ENCODE assay signal across 35 cellular contexts in genomic region chr22:39301926-39302325, GRCh38. TPM values are rescaled to one million over a fixed set of nuclear protein-coding genes. Genes with fewer than 3 reads are reported as not detected.
DNase-seq lines count a peak whose midpoint lies in the region; ATAC-seq, FAIRE-seq and TF ChIP-seq lines count a peak whose summit lies in the region.
"Had no signal": no experiment of that assay in that cellular context is flagged by ENCODE, and none has a peak within 500 bp of the region (broad histone marks: within the 10 kb centered on the region; RNA-seq: fewer than 3 reads in every experiment).

No MANE protein-coding gene starts in this region.

- H3K27me3 ChIP-seq in HepG2 (ENCODE audit: control insufficient read depth in 1 of 2, insufficient read depth in 2 of 2, low read length in 2 of 2) (no peaks in the 10 kb centered on the region; a peak in 2 of 5 replicates), right lobe of liver (no peaks in the 10 kb centered on the region), bronchial epithelial cell (ENCODE audit: control insufficient read depth, insufficient read depth, low read length) (no peaks in the 10 kb centered on the region)
- H3K27me3 ChIP-seq: breast epithelium, hepatocyte, stomach, vagina had no signal

- TF ChIP-seq CTCF in HepG2 (CRISPR knock-in tag; IDR thresholded peaks at IDR 0.05) (no peak), right lobe of liver (IDR thresholded peaks at IDR 0.05) (no peak), bronchial epithelial cell (IDR thresholded peaks at IDR 0.05; ENCODE audit: insufficient read depth, low read length, severe bottlenecking) (no peak), nephron progenitor cell (IDR thresholded peaks at IDR 0.05) (no peak), GM13977 (IDR thresholded peaks at IDR 0.05; ENCODE audit: extremely low read depth, insufficient read depth, missing control alignments) (no peak)

- TF ChIP-seq POLR2A in HepG2 (IDR thresholded peaks at IDR 0.05; ENCODE audit: insufficient read depth in 1 of 2, low read depth in 2 of 2, low read length in 2 of 2): no peak
- no peak for TF ChIP-seq POLR2A in right lobe of liver (IDR thresholded peaks at IDR 0.05)

- H3K36me3 Mint-ChIP-seq in nephron progenitor cell (ENCODE audit: low read depth): peaks cover 6% of the 10 kb centered on the region
- H3K36me3 Mint-ChIP-seq: activated CD8-positive, alpha-beta memory T cell treated with anti-CD3 and anti-CD28 coated beads, Interleukin-2, amount 10 ng/mL, durations not matched to agents 7 days and 5 days; naive thymus-derived CD4-positive, alpha-beta T cell had no signal

- no peak overlapping the region for H2AFZ ChIP-seq in HepG2 (ENCODE audit: low read length)
- H2AFZ ChIP-seq: GM23338, hepatocyte had no signal

- peaks cover 17% of the 10 kb centered on the region for H3K27me3 Mint-ChIP-seq in nephron progenitor cell (ENCODE audit: low read depth, poor library complexity)

- H3K4me2 ChIP-seq in HepG2 (ENCODE audit: low read depth, low read length): no peak overlapping the region
- H3K4me2 ChIP-seq: GM23338, hepatocyte had no signal

- CTCF ChIA-PET in HepG2 (lab: Yijun Ruan, JAX; ENCODE audit: low intra/inter-chr PET ratio, low total read pairs): interaction anchor here (0.8 kb wide), 1 partner anchor 166 kb away, joined by 3 read pairs; no protein-coding TSS in a partner anchor

- H4K20me1 ChIP-seq in HepG2 (ENCODE audit: insufficient read depth, low read length): no peaks in the 10 kb centered on the region

- FAIRE-seq in HepG2 (lab: Jason Lieb, UNC) (no peak), bronchial epithelial cell (lab: Jason Lieb, UNC) (peak; percentile 75)
- FAIRE-seq: TTC549 had no signal

- no peaks in the 10 kb centered on the region for H3K9me3 ChIP-seq in HepG2 (ENCODE audit: low read length)
- no peaks in the 10 kb centered on the region for H3K9me3 ChIP-seq in right lobe of liver
- H3K9me3 ChIP-seq: breast epithelium, lower lobe of right lung, prostate gland, stomach, vagina had no signal

- H3K9me3 Mint-ChIP-seq in nephron progenitor cell: peaks cover 7% of the 10 kb centered on the region
- H3K9me3 Mint-ChIP-seq: activated naive CD8-positive, alpha-beta T cell treated with anti-CD3 and anti-CD28 coated beads for 36 hours; activated T-cell treated with anti-CD3 and anti-CD28 coated beads, Interleukin-2, amount 50 U/mL, for 4 hours; naive thymus-derived CD4-positive, alpha-beta T cell had no signal

- DNase-seq in HepG2 (ENCODE audit: low spot score): no peak
- no peak for DNase-seq in right lobe of liver
- DNase-seq in NAMALWA (ENCODE audit: low spot score): peak; percentile 69
- no peak for DNase-seq in bronchial epithelial cell (ENCODE audit: low read depth)
- no peak for DNase-seq in nephron progenitor cell
- DNase-seq in GM13977 (ENCODE audit: low spot score): no peak
- no peak for DNase-seq in GOT3 (lab: John Stamatoyannopoulos, UW)
- DNase-seq: activated CD4-positive, alpha-beta T cell treated with anti-CD3 and anti-CD28 coated beads, Interleukin-2, amount 50 U/mL, for 4 hours; activated CD8-positive, alpha-beta memory T cell treated with anti-CD3 and anti-CD28 coated beads, Interleukin-2, amount 10 ng/mL, durations not matched to agents 7 days and 5 days; activated gamma-delta T cell; activated naive CD8-positive, alpha-beta T cell treated with anti-CD3 and anti-CD28 coated beads for 36 hours; activated T-cell treated with anti-CD3 and anti-CD28 coated beads, Interleukin-2, amount 50 U/mL, for 4 hours; anterior cingulate cortex; DMS79 treated with DMSO at 0.1 percent for 48 hours; GF-D8; Kasumi-1; lower lobe of right lung; midbrain; naive thymus-derived CD4-positive, alpha-beta T cell; NCI-H1092; NCI-H1694 treated with DMSO at 0.1 percent for 48 hours; NCI-H2227 treated with DMSO at 0.1 percent for 48 hours; NCI-H69; nucleus accumbens; stimulated activated CD4-positive, alpha-beta T cell treated with anti-CD3 and anti-CD28 coated beads, Interleukin-2, amount 100 ng/mL, for 48 hours; stomach had no signal

- in situ Hi-C loops in HepG2 (cut with HindIII; ENCODE audit: extremely low pct_ligation_motif_present, low pct_unique_long_range_greater_than_20kb) (no loop called here), GM13977 (cut with MboI; ENCODE audit: low pct_unique_long_range_greater_than_20kb, low sequenced_read_pairs, unreplicated experiment) (loop anchor here (25.0 kb wide), 1 partner anchor 290 kb away; the partner anchor contains the start of genes APOBEC3C and APOBEC3D)

- H3K27ac ChIP-seq in HepG2 (ENCODE audit: extremely low read length, insufficient read depth, low read length) (no peak overlapping the region), right lobe of liver (no peak overlapping the region)
- H3K27ac ChIP-seq: hepatocyte, lower lobe of right lung, prostate gland, SK-N-MC, stomach, vagina had no signal

- POLR2A ChIA-PET in HepG2 (lab: Yijun Ruan, JAX): interaction anchor here (1.2 to 4.1 kb wide), 3 partner anchors 10 to 16 kb away, joined by 3 to 55 read pairs (median 14); partner anchors contain the start of gene RPL3

- H3K4me3 Mint-ChIP-seq in nephron progenitor cell: no peak overlapping the region
- H3K4me3 Mint-ChIP-seq: activated CD8-positive, alpha-beta memory T cell treated with anti-CD3 and anti-CD28 coated beads, Interleukin-2, amount 10 ng/mL, durations not matched to agents 7 days and 5 days; activated naive CD8-positive, alpha-beta T cell treated with anti-CD3 and anti-CD28 coated beads for 36 hours; activated T-cell treated with anti-CD3 and anti-CD28 coated beads, Interleukin-2, amount 50 U/mL, for 4 hours; GM23338; naive thymus-derived CD4-positive, alpha-beta T cell had no signal

- H3K27ac Mint-ChIP-seq in nephron progenitor cell: no peak overlapping the region
- H3K27ac Mint-ChIP-seq: activated CD8-positive, alpha-beta memory T cell treated with anti-CD3 and anti-CD28 coated beads, Interleukin-2, amount 10 ng/mL, durations not matched to agents 7 days and 5 days; activated naive CD8-positive, alpha-beta T cell treated with anti-CD3 and anti-CD28 coated beads for 36 hours; GM23338 had no signal

- intact Hi-C loops in HepG2 (cut with micrococcal nuclease; ENCODE audit: unreplicated experiment): loop anchor here (5.0 kb wide), 1 partner anchor 35 kb away; no protein-coding TSS in a partner anchor
- intact Hi-C loops in right lobe of liver (cut with DNase I): no loop called here

- 28% methylated on average over 6 of the region's 7 CpGs for WGBS in HepG2 (ENCODE audit: low lambda C conversion rate)
- WGBS in right lobe of liver (ENCODE audit: insufficient coverage, low coverage, low lambda C conversion rate, missing lambda C conversion rate): 64% methylated on average over 4 of the region's 7 CpGs

- H3K4me1 ChIP-seq in HepG2 (ENCODE audit: insufficient read depth, low read length) (peaks cover 88% of the 10 kb centered on the region), right lobe of liver (peaks cover 0 to 65% (median 28%) of the 10 kb centered on the region in 4 donors)
- H3K4me1 ChIP-seq: prostate gland had no signal

- ATAC-seq in HepG2 (no peak), right lobe of liver (no peak)
- ATAC-seq: activated CD8-positive, alpha-beta memory T cell treated with anti-CD3 and anti-CD28 coated beads, Interleukin-2, amount 10 ng/mL, durations not matched to agents 7 days and 5 days; activated T-cell treated with anti-CD3 and anti-CD28 coated beads, Interleukin-2, amount 50 U/mL, for 4 hours; GM23338; lower lobe of right lung; naive thymus-derived CD4-positive, alpha-beta T cell; sciatic nerve had no signal

- no peak for TF ChIP-seq RAD21 in HepG2 (CRISPR knock-in tag; IDR thresholded peaks at IDR 0.05)

- H3K4me3 ChIP-seq in HepG2 (replicated peaks in 1 of 3; ENCODE audit: insufficient read depth in 1 of 3, low read depth in 2 of 3, low read length in 3 of 3) (no peak overlapping the region), right lobe of liver (no peak overlapping the region), bronchial epithelial cell (ENCODE audit: low read depth, low read length) (no peak overlapping the region)
- H3K4me3 ChIP-seq: breast epithelium, GM23338, hepatocyte, lower lobe of right lung, prostate gland, SK-N-MC, stomach, vagina had no signal

- no peaks in the 10 kb centered on the region for H3K79me2 ChIP-seq in HepG2 (ENCODE audit: insufficient read depth, low read length)
- H3K79me2 ChIP-seq: hepatocyte had no signal

- TF ChIP-seq EP300 in HepG2 (IDR thresholded peaks at IDR 0.05; ENCODE audit: low read depth in 2 of 2, low read length in 2 of 2): no peak
- no peak for TF ChIP-seq EP300 in HepG2 (CRISPR knock-in tag; IDR thresholded peaks at IDR 0.05; ENCODE audit: borderline replicate concordance)

- peaks cover 44% of the 10 kb centered on the region for H3K4me1 Mint-ChIP-seq in nephron progenitor cell

- H3K9ac ChIP-seq in HepG2 (ENCODE audit: insufficient read depth, low read depth, low read length): no peak overlapping the region

- H3K36me3 ChIP-seq in HepG2 (replicated peaks in 1 of 2; ENCODE audit: control insufficient read depth in 1 of 2, insufficient read depth in 2 of 2, low read length in 2 of 2) (no peaks in the 10 kb centered on the region), right lobe of liver (no peaks in the 10 kb centered on the region), bronchial epithelial cell (ENCODE audit: control insufficient read depth, insufficient read depth, low read length) (no peaks in the 10 kb centered on the region)
- H3K36me3 ChIP-seq: breast epithelium, lower lobe of right lung, prostate gland, stomach, vagina had no signal

- no TSS peak for BruUV-seq in HepG2 (replicated peaks; lab: Mats Ljungman, UMichigan)

RNA-seq across cellular contexts. Expression of gene RPL3, which starts 17.5 kb away (rescaled TPM):
- total RNA-seq in HepG2 (2016; rRNA removed; fragmentation: Illumina TruSeq; extraction: Trizol) (1,051 and 1,499 TPM in 2 replicates), right lobe of liver (100 to 1,000 TPM; 648 to 905 (median 743) TPM), bronchial epithelial cell (5,727 and 8,485 TPM in 2 replicates)
- total RNA-seq in HepG2 (2016; cell fraction: cytosol; rRNA removed; fragmentation: Illumina TruSeq; extraction: Trizol; ENCODE audit: low read depth): 1,087 and 1,361 TPM in 2 replicates
- 1,096 and 1,452 TPM in 2 replicates for total RNA-seq in HepG2 (2016; cell fraction: insoluble cytoplasmic fraction; rRNA removed; fragmentation: Illumina TruSeq; extraction: Trizol)
- total RNA-seq in HepG2 (2016; cell fraction: membrane; rRNA removed; fragmentation: Illumina TruSeq; extraction: Trizol): 2,264 and 2,553 TPM in 2 replicates
- 614 and 672 TPM in 2 replicates for total RNA-seq in HepG2 (2016; cell fraction: nucleus; rRNA removed; fragmentation: Illumina TruSeq; extraction: Trizol)
- polyA plus RNA-seq in HepG2 (2011; rRNA removed): 3,218 and 3,279 TPM in 2 replicates
- 5,445 and 6,556 TPM in 2 replicates for polyA plus RNA-seq in HepG2 (2011; cell fraction: cytosol; rRNA removed)
- 1,725 and 2,021 TPM in 2 replicates for polyA plus RNA-seq in HepG2 (2011; cell fraction: nucleus; rRNA removed)
- polyA plus RNA-seq in HepG2 (2012): 2,306 and 3,237 TPM in 2 replicates
- 2,660 and 3,068 TPM in 2 replicates for polyA plus RNA-seq in HepG2 (2016; cell fraction: cytosol; fragmentation: Illumina TruSeq; extraction: Trizol; ENCODE audit: low read depth)
- 2,953 and 3,012 TPM in 2 replicates for polyA plus RNA-seq in HepG2 (2016; cell fraction: insoluble cytoplasmic fraction; fragmentation: Illumina TruSeq; extraction: Trizol; ENCODE audit: low read depth)
- 4,441 and 4,891 TPM in 2 replicates for polyA plus RNA-seq in HepG2 (2016; cell fraction: membrane; fragmentation: Illumina TruSeq; extraction: Trizol; ENCODE audit: low read depth)
- polyA plus RNA-seq in HepG2 (2016; cell fraction: nucleus; fragmentation: Illumina TruSeq; extraction: Trizol; ENCODE audit: insufficient read depth, low read depth): 1,802 and 1,847 TPM in 2 replicates
- polyA minus RNA-seq in HepG2 (2011; rRNA and poly(A)+ RNA removed; ENCODE audit: low replicate concordance): 2,170 and 2,278 TPM in 2 replicates
- 946 and 956 TPM in 2 replicates for polyA minus RNA-seq in HepG2 (2011; cell fraction: cytosol; rRNA and poly(A)+ RNA removed)
- 510 and 805 TPM in 2 replicates for polyA minus RNA-seq in HepG2 (2011; cell fraction: nucleus; rRNA and poly(A)+ RNA removed)

RNA-seq across cellular contexts. Expression of gene SYNGR1, which starts 47.9 kb away (rescaled TPM):
- 0.27 TPM in 1 of 2 replicates, not detected in the other for total RNA-seq in HepG2 (2016; rRNA removed; fragmentation: Illumina TruSeq; extraction: Trizol)
- 0.71 TPM in 2 replicates for total RNA-seq in HepG2 (2016; cell fraction: cytosol; rRNA removed; fragmentation: Illumina TruSeq; extraction: Trizol; ENCODE audit: low read depth)
- 0.21 and 0.39 TPM in 2 replicates for total RNA-seq in HepG2 (2016; cell fraction: insoluble cytoplasmic fraction; rRNA removed; fragmentation: Illumina TruSeq; extraction: Trizol)
- total RNA-seq in HepG2 (2016; cell fraction: membrane; rRNA removed; fragmentation: Illumina TruSeq; extraction: Trizol): 0.19 and 0.48 TPM in 2 replicates
- 0.25 TPM in 1 of 2 replicates, not detected in the other for total RNA-seq in HepG2 (2016; cell fraction: nucleus; rRNA removed; fragmentation: Illumina TruSeq; extraction: Trizol)
- polyA plus RNA-seq in HepG2 (2011; rRNA removed): 2.7 and 3.3 TPM in 2 replicates
- polyA plus RNA-seq in HepG2 (2011; cell fraction: cytosol; rRNA removed): 2.1 and 3.4 TPM in 2 replicates
- polyA plus RNA-seq in HepG2 (2011; cell fraction: nucleus; rRNA removed): 4.6 and 7.5 TPM in 2 replicates
- 2.1 and 2.8 TPM in 2 replicates for polyA plus RNA-seq in HepG2 (2012)
- polyA plus RNA-seq in HepG2 (2016; cell fraction: cytosol; fragmentation: Illumina TruSeq; extraction: Trizol; ENCODE audit: low read depth): 1.6 and 1.8 TPM in 2 replicates
- 0.53 and 1.0 TPM in 2 replicates for polyA plus RNA-seq in HepG2 (2016; cell fraction: insoluble cytoplasmic fraction; fragmentation: Illumina TruSeq; extraction: Trizol; ENCODE audit: low read depth)
- 0.81 and 1.6 TPM in 2 replicates for polyA plus RNA-seq in HepG2 (2016; cell fraction: membrane; fragmentation: Illumina TruSeq; extraction: Trizol; ENCODE audit: low read depth)
- 1.7 and 2.3 TPM in 2 replicates for polyA plus RNA-seq in HepG2 (2016; cell fraction: nucleus; fragmentation: Illumina TruSeq; extraction: Trizol; ENCODE audit: insufficient read depth, low read depth)
- 0.82 and 3.0 TPM in 2 replicates for polyA minus RNA-seq in HepG2 (2011; rRNA and poly(A)+ RNA removed; ENCODE audit: low replicate concordance)
- polyA minus RNA-seq in HepG2 (2011; cell fraction: cytosol; rRNA and poly(A)+ RNA removed): 1.2 TPM in 1 of 2 replicates, not detected in the other
- 0.77 and 1.6 TPM in 2 replicates for polyA minus RNA-seq in HepG2 (2011; cell fraction: nucleus; rRNA and poly(A)+ RNA removed)
- total RNA-seq in right lobe of liver: 1 to 10 TPM in 5 of 6 experiments, under 1 TPM in 1; 0.74 to 3.2 (median 2.2) TPM
- 0.26 and 2.0 TPM in 2 replicates for total RNA-seq in bronchial epithelial cell
- total RNA-seq: T-helper 1 cell treated with Interleukin-12 subunit alpha and Interleukin-12 subunit beta and Interleukin-4 antibody, amounts not matched to agents 30 ng/mL and 1 ng/mL, for 36 hours had no signal

RNA-seq across cellular contexts. Expression of gene PDGFB, which starts 57.1 kb away (rescaled TPM):
- total RNA-seq in HepG2 (2016; rRNA removed; fragmentation: Illumina TruSeq; extraction: Trizol): 0.65 and 1.4 TPM in 2 replicates
- 0.26 and 0.30 TPM in 2 replicates for total RNA-seq in HepG2 (2016; cell fraction: cytosol; rRNA removed; fragmentation: Illumina TruSeq; extraction: Trizol; ENCODE audit: low read depth)
- 1.0 and 1.1 TPM in 2 replicates for total RNA-seq in HepG2 (2016; cell fraction: insoluble cytoplasmic fraction; rRNA removed; fragmentation: Illumina TruSeq; extraction: Trizol)
- 0.76 and 1.4 TPM in 2 replicates for total RNA-seq in HepG2 (2016; cell fraction: membrane; rRNA removed; fragmentation: Illumina TruSeq; extraction: Trizol)
- 1.7 and 2.0 TPM in 2 replicates for total RNA-seq in HepG2 (2016; cell fraction: nucleus; rRNA removed; fragmentation: Illumina TruSeq; extraction: Trizol)
- 10.1 and 12.8 TPM in 2 replicates for polyA plus RNA-seq in HepG2 (2011; rRNA removed)
- polyA plus RNA-seq in HepG2 (2011; cell fraction: cytosol; rRNA removed): 12.7 and 12.9 TPM in 2 replicates
- polyA plus RNA-seq in HepG2 (2011; cell fraction: nucleus; rRNA removed): 37.3 and 38.1 TPM in 2 replicates
- 11.5 and 12.7 TPM in 2 replicates for polyA plus RNA-seq in HepG2 (2012)
- 0.15 and 0.27 TPM in 2 replicates for polyA plus RNA-seq in HepG2 (2016; cell fraction: cytosol; fragmentation: Illumina TruSeq; extraction: Trizol; ENCODE audit: low read depth)
- 0.72 and 0.85 TPM in 2 replicates for polyA plus RNA-seq in HepG2 (2016; cell fraction: insoluble cytoplasmic fraction; fragmentation: Illumina TruSeq; extraction: Trizol; ENCODE audit: low read depth)
- 0.63 and 0.68 TPM in 2 replicates for polyA plus RNA-seq in HepG2 (2016; cell fraction: membrane; fragmentation: Illumina TruSeq; extraction: Trizol; ENCODE audit: low read depth)
- 3.3 and 3.9 TPM in 2 replicates for polyA plus RNA-seq in HepG2 (2016; cell fraction: nucleus; fragmentation: Illumina TruSeq; extraction: Trizol; ENCODE audit: insufficient read depth, low read depth)
- 2.3 and 28.2 TPM in 2 replicates for polyA minus RNA-seq in HepG2 (2011; rRNA and poly(A)+ RNA removed; ENCODE audit: low replicate concordance)
- polyA minus RNA-seq in HepG2 (2011; cell fraction: cytosol; rRNA and poly(A)+ RNA removed): 13.6 and 16.1 TPM in 2 replicates
- 7.7 and 9.6 TPM in 2 replicates for polyA minus RNA-seq in HepG2 (2011; cell fraction: nucleus; rRNA and poly(A)+ RNA removed)
- total RNA-seq in right lobe of liver: 10 to 100 TPM in 1 of 6 experiments, 1 to 10 TPM in 4, under 1 TPM in 1; 0.90 to 10.2 (median 3.3) TPM
- total RNA-seq in bronchial epithelial cell: 1.1 and 5.6 TPM in 2 replicates
